Comparison of ENCODE assay signal across 18 cellular contexts in the genomic region with DNA sequence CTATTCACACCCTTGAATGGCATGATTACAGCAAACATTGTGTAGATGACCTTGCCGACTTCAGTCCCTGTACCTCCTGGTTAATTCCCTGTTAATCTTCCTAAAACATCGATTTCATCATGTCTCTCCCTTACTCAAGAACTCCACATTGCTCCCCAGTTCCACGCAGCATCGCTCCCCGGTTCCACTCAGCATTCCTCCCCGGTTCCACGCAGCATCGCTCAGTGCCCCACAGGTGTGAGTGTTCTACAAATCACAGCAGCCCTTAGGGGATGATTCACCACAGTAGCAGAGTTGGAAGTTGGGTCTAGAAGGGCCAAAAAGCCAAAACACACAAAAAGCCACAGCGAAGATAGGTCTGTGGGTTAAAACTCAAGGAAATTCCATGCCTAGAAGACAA.
"Had no signal": no experiment of that assay in that cellular context is flagged by ENCODE, and none has a peak within 500 bp of the region (broad histone marks: within the 10 kb centered on the region; RNA-seq: fewer than 3 reads in every experiment).

No MANE protein-coding gene starts in this region.

- H3K27me3 ChIP-seq: dorsolateral prefrontal cortex, right lobe of liver, thyroid gland had no signal

- H3K9me3 ChIP-seq: left ventricle myocardium inferior, right lobe of liver, stomach, thyroid gland had no signal

- H3K4me3 Mint-ChIP-seq: activated naive CD8-positive, alpha-beta T cell; mesothelial cell of epicardium; naive thymus-derived CD4-positive, alpha-beta T cell; stimulated activated naive B cell treated with anti-CD40 and anti-IgM and Interleukin-4, amounts not matched to agents 10 μg/mL and 1 μg/mL and 100 μg/mL, for 72 hours had no signal

- H3K27ac ChIP-seq: coronary artery, dorsolateral prefrontal cortex, left ventricle myocardium inferior, right lobe of liver, stomach, thyroid gland had no signal

- H3K36me3 ChIP-seq: left ventricle myocardium inferior, right lobe of liver, stomach, thyroid gland had no signal

- H3K27ac Mint-ChIP-seq: activated naive CD8-positive, alpha-beta T cell; mesothelial cell of epicardium; naive thymus-derived CD4-positive, alpha-beta T cell; stimulated activated naive B cell treated with anti-CD40 and anti-IgM and Interleukin-4, amounts not matched to agents 10 μg/mL and 1 μg/mL and 100 μg/mL, for 72 hours had no signal

- H3K36me3 Mint-ChIP-seq: activated naive CD8-positive, alpha-beta T cell; mesothelial cell of epicardium; naive thymus-derived CD4-positive, alpha-beta T cell; stimulated activated naive B cell treated with anti-CD40 and anti-IgM and Interleukin-4, amounts not matched to agents 10 μg/mL and 1 μg/mL and 100 μg/mL, for 72 hours had no signal

- H3K9me3 Mint-ChIP-seq: mesothelial cell of epicardium; naive thymus-derived CD4-positive, alpha-beta T cell; stimulated activated naive B cell treated with anti-CD40 and anti-IgM and Interleukin-4, amounts not matched to agents 10 μg/mL and 1 μg/mL and 100 μg/mL, for 72 hours had no signal

- ATAC-seq: naive thymus-derived CD4-positive, alpha-beta T cell; right lobe of liver; stimulated activated naive B cell treated with anti-CD40 and anti-IgM and Interleukin-4, amounts not matched to agents 10 μg/mL and 1 μg/mL and 100 μg/mL, for 72 hours had no signal

- H3K4me3 ChIP-seq: coronary artery, dorsolateral prefrontal cortex, left ventricle myocardium inferior, lung, right lobe of liver, stomach, thyroid gland had no signal

- DNase-seq: activated CD4-positive, alpha-beta T cell treated with anti-CD3 and anti-CD28 coated beads for 48 hours; activated CD4-positive, alpha-beta T cell treated with anti-CD3 and anti-CD28 coated beads, Interleukin-2, amount 50 U/mL, for 48 hours; anterior cingulate cortex; cerebellar nuclear complex; effector memory CD4-positive, alpha-beta T cell; naive thymus-derived CD4-positive, alpha-beta T cell; stimulated activated CD4-positive, alpha-beta T cell treated with anti-CD3 and anti-CD28 coated beads, Interleukin-12 subunit alpha, Interleukin-12 subunit beta, amount 100 ng/mL, for 4 hours; stimulated activated CD4-positive, alpha-beta T cell treated with anti-CD3 and anti-CD28 coated beads, Interleukin-4, amount 100 ng/mL, for 1 hour; stimulated activated naive B cell treated with anti-CD40 and anti-IgM and Interleukin-4, amounts not matched to agents 10 μg/mL and 1 μg/mL and 100 μg/mL, for 72 hours; stomach; thyroid gland had no signal
